Comparison of ENCODE assay signal across 8 cellular contexts in genomic region chr19:48751835-48752510, GRCh38. TPM values are rescaled to one million over a fixed set of nuclear protein-coding genes. Genes with fewer than 3 reads are reported as not detected.
A peak's percentile ranks its signal among the peaks of the same experiment; 100 is the strongest.
DNase-seq lines count a peak whose midpoint lies in the region; ATAC-seq and TF ChIP-seq lines count a peak whose summit lies in the region.

No MANE protein-coding gene starts in this region.

- H3K27me3 Mint-ChIP-seq in nephron (ENCODE audit: low read depth): peaks cover 40% of the 10 kb centered on the region

- TF ChIP-seq CTCF in C4-2B (conservative IDR thresholded peaks at IDR 0.05): no peak
- TF ChIP-seq CTCF in dorsolateral prefrontal cortex (IDR thresholded peaks at IDR 0.05 in 54 of 56, conservative IDR thresholded peaks at IDR 0.05 in 2 of 56; ENCODE audit: low read depth in 1 of 56, partially characterized antibody in 56 of 56): no peak
- TF ChIP-seq CTCF in nephron (IDR thresholded peaks at IDR 0.05; ENCODE audit: unreplicated experiment in 3 of 3): no peak

- intact Hi-C loops in dorsolateral prefrontal cortex (cut with DNase I) (no loop called here), head of caudate nucleus (cut with DNase I) (no loop called here)

- peaks cover 0 to 30% (median 13%) of the 10 kb centered on the region in 45 donors for H3K27me3 ChIP-seq in dorsolateral prefrontal cortex

- peak overlapping the region in 1 of 3 experiments; percentile 52 for H3K27ac Mint-ChIP-seq in nephron

- peak overlapping the region; percentile 82 to 89 (median 86) for H3K4me3 Mint-ChIP-seq in nephron

- no peaks in the 10 kb centered on the region for H3K36me3 Mint-ChIP-seq in nephron (ENCODE audit: low read depth)

- DNase-seq in MV-4-11 (lab: John Stamatoyannopoulos, UW) (peak; percentile 37), dorsolateral prefrontal cortex (peak in 1 of 10 donors; percentile 18), NCI-H82 treated with DMSO at 0.1 percent for 48 hours (lab: John Stamatoyannopoulos, UW; ENCODE audit: unreplicated experiment) (no peak), HCEC 1CT (no peak), head of caudate nucleus (no peak)

- H3K27ac ChIP-seq in C4-2B: peak overlapping the region; percentile 87
- H3K27ac ChIP-seq in dorsolateral prefrontal cortex: peak overlapping the region in 32 of 59 donors; percentile 6 to 77 (median 40)

- peaks cover 29% of the 10 kb centered on the region for H3K4me1 Mint-ChIP-seq in nephron

- H3K9me3 Mint-ChIP-seq in nephron: no peaks in the 10 kb centered on the region

- peak overlapping the region; percentile 14 to 68 (median 54) for H3K4me3 ChIP-seq in dorsolateral prefrontal cortex

- no peak for ATAC-seq in HG03442 (IDR thresholded peaks at IDR 0.05; ENCODE audit: unreplicated experiment)

RNA-seq across cellular contexts. Expression of gene FUT1, which starts 0.5 kb away (rescaled TPM):
- total RNA-seq in dorsolateral prefrontal cortex: 10 to 100 TPM in 1 of 120 experiments, 1 to 10 TPM in 119; 1.8 to 11.1 (median 5.1) TPM

RNA-seq across cellular contexts. Expression of gene FGF21, which starts 3.4 kb away (rescaled TPM):
- not detected for total RNA-seq in dorsolateral prefrontal cortex

RNA-seq across cellular contexts. Expression of gene IZUMO1, which starts 5.3 kb away (rescaled TPM):
- 1 to 10 TPM in 75 of 120 experiments, under 1 TPM in 40, not detected in 5; 0.31 to 9.5 (median 1.3) TPM for total RNA-seq in dorsolateral prefrontal cortex

RNA-seq across cellular contexts. Expression of gene RASIP1, which starts 11.6 kb away (rescaled TPM):
- 10 to 100 TPM in 40 of 120 experiments, 1 to 10 TPM in 80; 5.6 to 16.1 (median 8.9) TPM for total RNA-seq in dorsolateral prefrontal cortex

RNA-seq across cellular contexts. Expression of gene MAMSTR, which starts 32.4 kb away (rescaled TPM):
- total RNA-seq in dorsolateral prefrontal cortex: 10 to 100 TPM in 3 of 120 experiments, 1 to 10 TPM in 117; 3.4 to 11.4 (median 6.3) TPM
